ENCODE assay signal across 1 cellular context in genomic region chr3:47849186-47850061, GRCh38.
TF ChIP-seq lines count a peak whose summit lies in the region.

No MANE protein-coding gene starts in this region.

TF ChIP-seq in HepG2, 621 proteins besides CTCF, POLR2A, EP300 and RAD21 (continued from another document):
- TF ChIP-seq ZNF281 (CRISPR knock-in tag; IDR thresholded peaks at IDR 0.05; ENCODE audit: borderline replicate concordance): no peak
- TF ChIP-seq GABPB1 (CRISPR knock-in tag; IDR thresholded peaks at IDR 0.05): no peak; the same call in 1 of the 2 replicates
- no peak for TF ChIP-seq ZNF10 (CRISPR knock-in tag; IDR thresholded peaks at IDR 0.05; ENCODE audit: borderline replicate concordance, low read depth)
- TF ChIP-seq, protein P1, sequence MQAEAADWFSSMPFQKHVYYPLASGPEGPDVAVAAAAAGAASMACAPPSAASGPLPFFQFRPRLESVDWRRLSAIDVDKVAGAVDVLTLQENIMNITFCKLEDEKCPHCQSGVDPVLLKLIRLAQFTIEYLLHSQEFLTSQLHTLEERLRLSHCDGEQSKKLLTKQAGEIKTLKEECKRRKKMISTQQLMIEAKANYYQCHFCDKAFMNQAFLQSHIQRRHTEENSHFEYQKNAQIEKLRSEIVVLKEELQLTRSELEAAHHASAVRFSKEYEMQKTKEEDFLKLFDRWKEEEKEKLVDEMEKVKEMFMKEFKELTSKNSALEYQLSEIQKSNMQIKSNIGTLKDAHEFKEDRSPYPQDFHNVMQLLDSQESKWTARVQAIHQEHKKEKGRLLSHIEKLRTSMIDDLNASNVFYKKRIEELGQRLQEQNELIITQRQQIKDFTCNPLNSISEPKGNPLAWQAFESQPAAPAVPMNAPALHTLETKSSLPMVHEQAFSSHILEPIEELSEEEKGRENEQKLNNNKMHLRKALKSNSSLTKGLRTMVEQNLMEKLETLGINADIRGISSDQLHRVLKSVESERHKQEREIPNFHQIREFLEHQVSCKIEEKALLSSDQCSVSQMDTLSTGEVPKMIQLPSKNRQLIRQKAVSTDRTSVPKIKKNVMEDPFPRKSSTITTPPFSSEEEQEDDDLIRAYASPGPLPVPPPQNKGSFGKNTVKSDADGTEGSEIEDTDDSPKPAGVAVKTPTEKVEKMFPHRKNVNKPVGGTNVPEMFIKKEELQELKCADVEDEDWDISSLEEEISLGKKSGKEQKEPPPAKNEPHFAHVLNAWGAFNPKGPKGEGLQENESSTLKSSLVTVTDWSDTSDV (CRISPR knock-in tag; IDR thresholded peaks at IDR 0.05): no peak
- TF ChIP-seq ZNF639 (CRISPR knock-in tag; conservative IDR thresholded peaks at IDR 0.05): no peak
- TF ChIP-seq, protein P2, sequence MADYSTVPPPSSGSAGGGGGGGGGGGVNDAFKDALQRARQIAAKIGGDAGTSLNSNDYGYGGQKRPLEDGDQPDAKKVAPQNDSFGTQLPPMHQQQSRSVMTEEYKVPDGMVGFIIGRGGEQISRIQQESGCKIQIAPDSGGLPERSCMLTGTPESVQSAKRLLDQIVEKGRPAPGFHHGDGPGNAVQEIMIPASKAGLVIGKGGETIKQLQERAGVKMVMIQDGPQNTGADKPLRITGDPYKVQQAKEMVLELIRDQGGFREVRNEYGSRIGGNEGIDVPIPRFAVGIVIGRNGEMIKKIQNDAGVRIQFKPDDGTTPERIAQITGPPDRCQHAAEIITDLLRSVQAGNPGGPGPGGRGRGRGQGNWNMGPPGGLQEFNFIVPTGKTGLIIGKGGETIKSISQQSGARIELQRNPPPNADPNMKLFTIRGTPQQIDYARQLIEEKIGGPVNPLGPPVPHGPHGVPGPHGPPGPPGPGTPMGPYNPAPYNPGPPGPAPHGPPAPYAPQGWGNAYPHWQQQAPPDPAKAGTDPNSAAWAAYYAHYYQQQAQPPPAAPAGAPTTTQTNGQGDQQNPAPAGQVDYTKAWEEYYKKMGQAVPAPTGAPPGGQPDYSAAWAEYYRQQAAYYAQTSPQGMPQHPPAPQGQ (CRISPR knock-in tag; IDR thresholded peaks at IDR 0.05; ENCODE audit: borderline replicate concordance): no peak
- TF ChIP-seq, protein P3, sequence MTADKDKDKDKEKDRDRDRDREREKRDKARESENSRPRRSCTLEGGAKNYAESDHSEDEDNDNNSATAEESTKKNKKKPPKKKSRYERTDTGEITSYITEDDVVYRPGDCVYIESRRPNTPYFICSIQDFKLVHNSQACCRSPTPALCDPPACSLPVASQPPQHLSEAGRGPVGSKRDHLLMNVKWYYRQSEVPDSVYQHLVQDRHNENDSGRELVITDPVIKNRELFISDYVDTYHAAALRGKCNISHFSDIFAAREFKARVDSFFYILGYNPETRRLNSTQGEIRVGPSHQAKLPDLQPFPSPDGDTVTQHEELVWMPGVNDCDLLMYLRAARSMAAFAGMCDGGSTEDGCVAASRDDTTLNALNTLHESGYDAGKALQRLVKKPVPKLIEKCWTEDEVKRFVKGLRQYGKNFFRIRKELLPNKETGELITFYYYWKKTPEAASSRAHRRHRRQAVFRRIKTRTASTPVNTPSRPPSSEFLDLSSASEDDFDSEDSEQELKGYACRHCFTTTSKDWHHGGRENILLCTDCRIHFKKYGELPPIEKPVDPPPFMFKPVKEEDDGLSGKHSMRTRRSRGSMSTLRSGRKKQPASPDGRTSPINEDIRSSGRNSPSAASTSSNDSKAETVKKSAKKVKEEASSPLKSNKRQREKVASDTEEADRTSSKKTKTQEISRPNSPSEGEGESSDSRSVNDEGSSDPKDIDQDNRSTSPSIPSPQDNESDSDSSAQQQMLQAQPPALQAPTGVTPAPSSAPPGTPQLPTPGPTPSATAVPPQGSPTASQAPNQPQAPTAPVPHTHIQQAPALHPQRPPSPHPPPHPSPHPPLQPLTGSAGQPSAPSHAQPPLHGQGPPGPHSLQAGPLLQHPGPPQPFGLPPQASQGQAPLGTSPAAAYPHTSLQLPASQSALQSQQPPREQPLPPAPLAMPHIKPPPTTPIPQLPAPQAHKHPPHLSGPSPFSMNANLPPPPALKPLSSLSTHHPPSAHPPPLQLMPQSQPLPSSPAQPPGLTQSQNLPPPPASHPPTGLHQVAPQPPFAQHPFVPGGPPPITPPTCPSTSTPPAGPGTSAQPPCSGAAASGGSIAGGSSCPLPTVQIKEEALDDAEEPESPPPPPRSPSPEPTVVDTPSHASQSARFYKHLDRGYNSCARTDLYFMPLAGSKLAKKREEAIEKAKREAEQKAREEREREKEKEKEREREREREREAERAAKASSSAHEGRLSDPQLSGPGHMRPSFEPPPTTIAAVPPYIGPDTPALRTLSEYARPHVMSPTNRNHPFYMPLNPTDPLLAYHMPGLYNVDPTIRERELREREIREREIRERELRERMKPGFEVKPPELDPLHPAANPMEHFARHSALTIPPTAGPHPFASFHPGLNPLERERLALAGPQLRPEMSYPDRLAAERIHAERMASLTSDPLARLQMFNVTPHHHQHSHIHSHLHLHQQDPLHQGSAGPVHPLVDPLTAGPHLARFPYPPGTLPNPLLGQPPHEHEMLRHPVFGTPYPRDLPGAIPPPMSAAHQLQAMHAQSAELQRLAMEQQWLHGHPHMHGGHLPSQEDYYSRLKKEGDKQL (CRISPR knock-in tag; IDR thresholded peaks at IDR 0.05; ENCODE audit: low read depth): no peak
- TF ChIP-seq ZNF644 (CRISPR knock-in tag; IDR thresholded peaks at IDR 0.05; ENCODE audit: low read depth): no peak
- no peak for TF ChIP-seq ZNF782 (CRISPR knock-in tag; IDR thresholded peaks at IDR 0.05; ENCODE audit: borderline replicate concordance)
- no peak for TF ChIP-seq SP5 (CRISPR knock-in tag; IDR thresholded peaks at IDR 0.05; ENCODE audit: borderline replicate concordance, low read depth)
- TF ChIP-seq NCOR1 (IDR thresholded peaks at IDR 0.05; ENCODE audit: borderline replicate concordance, low read length): no peak
- TF ChIP-seq MATR3 (CRISPR knock-in tag; IDR thresholded peaks at IDR 0.05): no peak
- TF ChIP-seq NFE2 (CRISPR knock-in tag; IDR thresholded peaks at IDR 0.05): no peak
- TF ChIP-seq ARHGAP35 (CRISPR knock-in tag; IDR thresholded peaks at IDR 0.05; ENCODE audit: borderline replicate concordance): no peak
- TF ChIP-seq ZNF335 (CRISPR knock-in tag; IDR thresholded peaks at IDR 0.05): no peak
- TF ChIP-seq POLR2G (IDR thresholded peaks at IDR 0.05; ENCODE audit: low read depth, low read length): 0 out of 2 replicates have a peak, but pooled peaks have one; percentile 10
- no peak for TF ChIP-seq MLLT10 (CRISPR knock-in tag; IDR thresholded peaks at IDR 0.05)
